ENCODE assay signal across 12 cellular contexts in the genomic region with DNA sequence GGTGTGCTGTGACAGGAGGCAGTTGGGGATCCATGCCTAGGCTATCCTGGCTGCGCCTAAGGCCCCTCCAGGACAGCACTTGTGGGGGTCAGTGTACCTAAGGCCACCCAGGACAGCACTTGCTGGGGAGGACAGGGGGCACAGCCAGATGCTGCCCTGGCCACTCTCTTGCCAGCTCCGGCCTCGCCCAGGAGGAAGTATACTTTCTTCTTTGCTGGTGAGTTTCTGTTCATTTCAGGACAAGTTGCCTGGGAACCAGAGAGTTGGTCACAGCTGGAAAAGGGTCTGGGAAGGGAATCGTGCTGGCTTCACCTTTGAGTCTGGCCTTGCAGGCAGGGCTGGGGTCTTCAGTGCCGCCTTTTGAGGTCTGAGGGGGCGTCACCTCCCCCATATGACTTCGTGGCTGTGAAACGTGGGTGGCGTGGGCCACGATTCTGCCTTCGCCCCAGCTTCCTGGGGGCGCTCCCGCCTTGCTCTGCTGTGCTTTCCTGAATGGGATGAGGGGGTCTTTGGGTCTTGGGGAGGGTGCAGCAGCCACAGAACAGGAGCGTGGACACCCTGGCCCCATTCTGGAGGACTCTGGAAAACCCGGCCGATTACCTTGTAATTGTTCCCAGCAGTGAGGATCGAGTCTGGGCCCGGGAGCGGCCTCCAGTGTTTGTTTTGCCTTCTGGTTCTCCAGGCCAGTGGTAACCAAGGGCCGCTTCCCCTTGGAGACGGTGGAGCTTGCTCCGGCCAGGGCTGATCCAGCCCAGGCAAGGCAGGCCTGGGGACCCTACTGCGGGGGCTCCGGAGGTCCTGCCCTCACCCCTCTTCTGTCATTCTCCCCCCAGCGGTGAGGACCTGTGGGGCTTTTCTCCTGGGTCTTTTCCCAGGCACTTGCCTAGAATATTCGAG. TPM values are rescaled to one million over a fixed set of nuclear protein-coding genes. Genes with fewer than 3 reads are reported as not detected.
DNase-seq lines count a peak whose midpoint lies in the region; ATAC-seq, FAIRE-seq and TF ChIP-seq lines count a peak whose summit lies in the region.
"Had no signal": no experiment of that assay in that cellular context is flagged by ENCODE, and none has a peak within 500 bp of the region (broad histone marks: within the 10 kb centered on the region; RNA-seq: fewer than 3 reads in every experiment).

No MANE protein-coding gene starts in this region.

- peak in 1 of 3 experiments; percentile 20 for TF ChIP-seq CTCF in ascending aorta (IDR thresholded peaks at IDR 0.05)
- TF ChIP-seq CTCF in heart left ventricle (IDR thresholded peaks at IDR 0.05) = peak in 1 of 12 donors; percentile 7
- TF ChIP-seq CTCF in pancreas (IDR thresholded peaks at IDR 0.05) = no peak

- no peaks in the 10 kb centered on the region for H3K9me3 ChIP-seq in ascending aorta
- H3K9me3 ChIP-seq in heart left ventricle = peaks cover 0 to 5% (median 0%) of the 10 kb centered on the region in 12 donors
- H3K9me3 ChIP-seq in pancreas = no peaks in the 10 kb centered on the region

- no peak for TF ChIP-seq POLR2A in heart left ventricle (IDR thresholded peaks at IDR 0.05)

- H3K36me3 ChIP-seq in ascending aorta (peaks cover 0 to 4% of the 10 kb centered on the region in 2 donors), heart left ventricle (no peaks in the 10 kb centered on the region), pancreas (no peaks in the 10 kb centered on the region)

- 77 to 80% (median 78%) methylated on average over 20 to 26 of the region's 26 CpGs for WGBS in heart left ventricle, 4 donors
- WGBS in pancreas, 2 donors = 70 to 77% methylated on average over 26 of the region's 26 CpGs

- peak overlapping the region in 1 of 2 donors; percentile 51 for H3K4me3 ChIP-seq in ascending aorta
- no peak overlapping the region for H3K4me3 ChIP-seq in heart left ventricle
- H3K4me3 ChIP-seq in pancreas = no peak overlapping the region

- ATAC-seq in heart left ventricle = peak in 3 of 4 donors; percentile 48 to 69 (median 54)
- peak; percentile 36 to 72 (median 60) for ATAC-seq in pancreas
- no peak for ATAC-seq in HG02588 (IDR thresholded peaks at IDR 0.05; ENCODE audit: unreplicated experiment)
- ATAC-seq: activated CD4-positive, CD25-positive, alpha-beta regulatory T cell treated with anti-CD3 and anti-CD28 coated beads, Interleukin-2, amount 50 U/mL, for 24 hours had no signal

- DNase-seq in AG08396 (ENCODE audit: low spot score) = peak; percentile 64
- DNase-seq in ascending aorta (ENCODE audit: low spot score in 2 of 2) = no peak
- DNase-seq in heart left ventricle = peak in 1 of 5 donors; percentile 51
- DNase-seq in pancreas = peak in 2 of 6 donors; percentile 46 to 53
- DNase-seq in putamen (ENCODE audit: low spot score) = no peak
- no peak for DNase-seq in cortex of kidney (lab: John Stamatoyannopoulos, UW)
- DNase-seq in urothelium cell line (ENCODE audit: low spot score) = no peak
- DNase-seq: EL, SHP77 treated with DMSO at 0.1 percent for 48 hours had no signal

- FAIRE-seq in pancreas (lab: Jason Lieb, UNC) = no peak
- FAIRE-seq in urothelium cell line (lab: Jason Lieb, UNC) = no peak
- FAIRE-seq: A204.1 had no signal

- H3K27ac ChIP-seq in ascending aorta (peak overlapping the region; percentile 69 to 84), heart left ventricle (peak overlapping the region in 6 of 12 donors; percentile 3 to 73 (median 42)), pancreas (peak overlapping the region in 2 of 4 donors; percentile 7 to 17)

- peaks cover 28 to 49% of the 10 kb centered on the region in 2 donors for H3K4me1 ChIP-seq in ascending aorta
- peaks cover 0 to 45% (median 34%) of the 10 kb centered on the region in 12 donors for H3K4me1 ChIP-seq in heart left ventricle
- peaks cover 0 to 3% (median 0%) of the 10 kb centered on the region in 3 donors for H3K4me1 ChIP-seq in pancreas

- H3K27me3 ChIP-seq in ascending aorta (no peaks in the 10 kb centered on the region), heart left ventricle (no peaks in the 10 kb centered on the region), pancreas (no peaks in the 10 kb centered on the region)

- intact Hi-C loops in ascending aorta (cut with DNase I) = no loop called here
- intact Hi-C loops in heart left ventricle (cut with DNase I) = no loop called here
- intact Hi-C loops in pancreas (cut with DNase I) = no loop called here

RNA-seq across cellular contexts. Expression of gene SPSB1, which starts 45.9 kb away (rescaled TPM):
- 64.9 TPM for total RNA-seq in ascending aorta
- total RNA-seq in heart left ventricle = 10 to 100 TPM in 3 of 9 donors, 1 to 10 TPM in 6; 7.7 to 27.2 (median 9.2) TPM
- 10 to 100 TPM in 1 of 2 donors, 1 to 10 TPM in 1; 7.0 to 10.9 TPM for polyA plus RNA-seq in heart left ventricle
- total RNA-seq in pancreas = 10 to 100 TPM; 10.5 to 27.5 (median 21.0) TPM
- 10 to 100 TPM; 11.9 to 15.4 TPM for polyA plus RNA-seq in pancreas
